ENCODE assay signal across 16 cellular contexts in genomic region chr19:3669134-3669436, GRCh38. TPM values are rescaled to one million over a fixed set of nuclear protein-coding genes. Genes with fewer than 3 reads are reported as not detected.
DNase-seq lines count a peak whose midpoint lies in the region; ATAC-seq and TF ChIP-seq lines count a peak whose summit lies in the region.
"Had no signal": no experiment of that assay in that cellular context is flagged by ENCODE, and none has a peak within 500 bp of the region (broad histone marks: within the 10 kb centered on the region; RNA-seq: fewer than 3 reads in every experiment).

No MANE protein-coding gene starts in this region.

- no peak for ATAC-seq in T-cell (replicated peaks in 1 of 4)
- ATAC-seq: activated CD4-positive, alpha-beta T cell treated with anti-CD3 and anti-CD28 coated beads for 36 hours; foreskin keratinocyte; HCT116 had no signal

- H3K4me1 Mint-ChIP-seq in nephron progenitor cell (peaks cover 67% of the 10 kb centered on the region), T-cell (peaks cover 17 to 34% (median 23%) of the 10 kb centered on the region in 3 donors)

- DNase-seq in NCI-H524 treated with DMSO at 0.1 percent for 48 hours (lab: John Stamatoyannopoulos, UW) (peak; percentile 67), dorsolateral prefrontal cortex (peak in 1 of 10 donors; percentile 55), nephron progenitor cell (no peak), thyroid gland (no peak), GM20000 (ENCODE audit: low spot score) (no peak), NCI-H748 (lab: John Stamatoyannopoulos, UW; ENCODE audit: unreplicated experiment) (no peak), T-cell (no peak)
- DNase-seq: activated CD4-positive, alpha-beta T cell treated with anti-CD3 and anti-CD28 coated beads for 36 hours; amygdala; effector CD4-positive, alpha-beta T cell; foreskin keratinocyte; islet precursor cell; nucleus accumbens; stimulated activated CD4-positive, alpha-beta T cell treated with anti-CD3 and anti-CD28 coated beads, Interleukin-2, amount 100 ng/mL, for 24 hours; T-helper 1 cell had no signal

- H3K27ac ChIP-seq in dorsolateral prefrontal cortex (peak overlapping the region in 50 of 59 donors; percentile 26 to 92 (median 82)), thyroid gland (peak overlapping the region in 2 of 3 donors; percentile 91 to 95)
- H3K27ac ChIP-seq: foreskin keratinocyte had no signal

- POLR2A ChIA-PET in T-cell (lab: Charles Lee), result no interaction called here

- no peak for TF ChIP-seq POLR2A in thyroid gland (IDR thresholded peaks at IDR 0.05)

- H3K9me3 Mint-ChIP-seq in nephron progenitor cell (no peaks in the 10 kb centered on the region), T-cell (no peaks in the 10 kb centered on the region)

- H3K27me3 Mint-ChIP-seq in nephron progenitor cell (ENCODE audit: low read depth, poor library complexity) (no peaks in the 10 kb centered on the region), T-cell (no peaks in the 10 kb centered on the region)
- H3K27me3 Mint-ChIP-seq: activated CD4-positive, alpha-beta T cell treated with anti-CD3 and anti-CD28 coated beads for 36 hours had no signal

- H3K27me3 ChIP-seq in dorsolateral prefrontal cortex, result no peaks in the 10 kb centered on the region
- H3K27me3 ChIP-seq in thyroid gland, result no peaks in the 10 kb centered on the region
- H3K27me3 ChIP-seq: foreskin keratinocyte had no signal

- 87% methylated on average over 7 to 10 of the region's 10 CpGs for WGBS in thyroid gland, 2 donors

- TF ChIP-seq CTCF in dorsolateral prefrontal cortex (IDR thresholded peaks at IDR 0.05 in 54 of 56, conservative IDR thresholded peaks at IDR 0.05 in 2 of 56; ENCODE audit: low read depth in 1 of 56, partially characterized antibody in 56 of 56) (no peak), nephron progenitor cell (IDR thresholded peaks at IDR 0.05) (no peak), thyroid gland (IDR thresholded peaks at IDR 0.05) (no peak), GM20000 (IDR thresholded peaks at IDR 0.05; ENCODE audit: extremely low read depth, missing control alignments) (no peak)

- intact Hi-C loops in dorsolateral prefrontal cortex (cut with DNase I), result loop anchor here (2.0 to 10.0 kb wide), 2 partner anchors 30 to 156 kb away; no protein-coding TSS in a partner anchor
- intact Hi-C loops in thyroid gland (cut with DNase I), result no loop called here

- no peaks in the 10 kb centered on the region for H3K9me3 ChIP-seq in thyroid gland

- peaks cover 4 to 8% of the 10 kb centered on the region in 2 donors for H3K36me3 ChIP-seq in thyroid gland

- H3K36me3 Mint-ChIP-seq in nephron progenitor cell (ENCODE audit: low read depth) (peaks cover 6% of the 10 kb centered on the region), T-cell (no peaks in the 10 kb centered on the region)

- H3K4me1 ChIP-seq in thyroid gland, result peaks cover 6 to 37% of the 10 kb centered on the region in 2 donors
- H3K4me1 ChIP-seq: foreskin keratinocyte had no signal

- peak overlapping the region; percentile 86 for H3K27ac Mint-ChIP-seq in nephron progenitor cell
- no peak overlapping the region for H3K27ac Mint-ChIP-seq in T-cell
- H3K27ac Mint-ChIP-seq: activated CD4-positive, alpha-beta T cell treated with anti-CD3 and anti-CD28 coated beads for 36 hours had no signal

- H3K4me3 ChIP-seq in dorsolateral prefrontal cortex (no peak overlapping the region), thyroid gland (replicated peaks in 1 of 3) (no peak overlapping the region)

- CTCF ChIA-PET in T-cell (lab: Charles Lee), result no interaction called here

- H3K4me3 Mint-ChIP-seq in nephron progenitor cell (peak overlapping the region; percentile 56), T-cell (peak overlapping the region in 1 of 3 donors; percentile 17)
- H3K4me3 Mint-ChIP-seq: activated CD4-positive, alpha-beta T cell treated with anti-CD3 and anti-CD28 coated beads for 36 hours had no signal

RNA-seq across cellular contexts. Expression of gene PIP5K1C, which starts 31.2 kb away (rescaled TPM):
- total RNA-seq in dorsolateral prefrontal cortex (100 to 1,000 TPM in 105 of 120 experiments, 10 to 100 TPM in 15; 52.4 to 207 (median 126) TPM), thyroid gland (10 to 100 TPM; 23.2 to 42.4 (median 35.0) TPM), T-cell (10 to 100 TPM; 25.6 to 35.0 (median 32.1) TPM)

RNA-seq across cellular contexts. Expression of gene TJP3, which starts 39.1 kb away (rescaled TPM):
- 1 to 10 TPM in 12 of 120 experiments, under 1 TPM in 19, not detected in 89; 0.14 to 4.5 (median 0.81) TPM for total RNA-seq in dorsolateral prefrontal cortex
- total RNA-seq in thyroid gland, result 10 to 100 TPM; 29.7 to 43.7 (median 39.8) TPM
- 10 to 100 TPM; 12.6 to 28.9 (median 19.4) TPM for total RNA-seq in T-cell
- total RNA-seq: foreskin keratinocyte had no signal

RNA-seq across cellular contexts. Expression of gene CACTIN, which starts 42.5 kb away (rescaled TPM):
- total RNA-seq in dorsolateral prefrontal cortex (10 to 100 TPM; 18.8 to 43.6 (median 24.6) TPM), thyroid gland (10 to 100 TPM; 18.8 to 30.6 (median 24.5) TPM), T-cell (10 to 100 TPM; 25.9 to 59.0 (median 55.8) TPM)
